In genomic region chr2:52904511-52904910, GRCh38 we compare ENCODE assay signal across 16 cellular contexts.
A peak's percentile ranks its signal among the peaks of the same experiment; 100 is the strongest.
DNase-seq lines count a peak whose midpoint lies in the region; ATAC-seq and TF ChIP-seq lines count a peak whose summit lies in the region.
"Had no signal": no experiment of that assay in that cellular context is flagged by ENCODE, and none has a peak within 500 bp of the region (broad histone marks: within the 10 kb centered on the region; RNA-seq: fewer than 3 reads in every experiment).

No MANE protein-coding gene starts in this region.

- no peaks in the 10 kb centered on the region for H3K36me3 ChIP-seq in IMR-90 (ENCODE audit: control insufficient read depth, insufficient read depth, low read length)
- no peaks in the 10 kb centered on the region for H3K36me3 ChIP-seq in Caco-2 (ENCODE audit: control insufficient read depth, insufficient read depth, low read length)
- no peaks in the 10 kb centered on the region for H3K36me3 ChIP-seq in A673 (ENCODE audit: insufficient read depth, low read length, poor library complexity, severe bottlenecking)
- H3K36me3 ChIP-seq: BE2C, SJCRH30 had no signal

- H4K5ac ChIP-seq in IMR-90 (ENCODE audit: low read depth, low read length), result no peak overlapping the region; the same call in 1 of the 2 replicates

- H4K20me1 ChIP-seq in IMR-90 (ENCODE audit: insufficient read depth, low read length), result no peaks in the 10 kb centered on the region

- H3K79me1 ChIP-seq in IMR-90 (ENCODE audit: low read depth in 1 of 2, low read length in 2 of 2), result no peaks in the 10 kb centered on the region

- dilution Hi-C loops in IMR-90 (cut with HindIII; ENCODE audit: low sequenced_read_pairs, unreplicated experiment), result no loop called here

- no peak for TF ChIP-seq CTCF in IMR-90 (conservative IDR thresholded peaks at IDR 0.05; ENCODE audit: low read depth, low read length)
- TF ChIP-seq CTCF in epithelial cell of esophagus (IDR thresholded peaks at IDR 0.05; ENCODE audit: insufficient read depth, low read depth, low read length, missing control alignments), result no peak
- TF ChIP-seq CTCF in nephron progenitor cell (IDR thresholded peaks at IDR 0.05), result no peak
- TF ChIP-seq CTCF in Caco-2 (IDR thresholded peaks at IDR 0.05; ENCODE audit: insufficient read depth in 1 of 2, low read depth in 1 of 2, low read length in 1 of 2, severe bottlenecking in 1 of 2, unreplicated experiment in 1 of 2), result no peak
- TF ChIP-seq CTCF in A673 (conservative IDR thresholded peaks at IDR 0.05; ENCODE audit: low read depth, low read length), result no peak

- H4K91ac ChIP-seq in IMR-90 (ENCODE audit: insufficient read depth, low read depth, low read length), result no peak overlapping the region

- peak overlapping the region; percentile 53 for H3K27ac Mint-ChIP-seq in nephron progenitor cell
- H3K27ac Mint-ChIP-seq in Caco-2 (ENCODE audit: unreplicated experiment), result no peak overlapping the region
- H3K27ac Mint-ChIP-seq: CD4-positive, alpha-beta memory T cell; GM23338 had no signal

- CTCF ChIA-PET in IMR-90 (lab: Yijun Ruan, JAX), result no interaction called here
- CTCF ChIA-PET in Caco-2 (lab: Charles Lee), result no interaction called here
- CTCF ChIA-PET in A673 (lab: Charles Lee), result no interaction called here

- no peak overlapping the region for H2AK9ac ChIP-seq in IMR-90 (replicated peaks; ENCODE audit: low read depth, low read length, poor library complexity)

- H3K36me3 Mint-ChIP-seq in nephron progenitor cell (ENCODE audit: low read depth) (no peaks in the 10 kb centered on the region), Caco-2 (ENCODE audit: insufficient read depth, unreplicated experiment) (no peaks in the 10 kb centered on the region)
- H3K36me3 Mint-ChIP-seq: CD4-positive, alpha-beta memory T cell had no signal

- POLR2A ChIA-PET in IMR-90 (lab: Charles Lee; ENCODE audit: unreplicated experiment), result no interaction called here
- POLR2A ChIA-PET in Caco-2 (lab: Charles Lee), result no interaction called here
- POLR2A ChIA-PET in A673 (lab: Charles Lee; ENCODE audit: low non-redundant PET), result no interaction called here

- intact Hi-C loops in IMR-90 (cut with micrococcal nuclease) (no loop called here), Caco-2 (cut with micrococcal nuclease; ENCODE audit: unreplicated experiment) (no loop called here), A673 (cut with micrococcal nuclease; ENCODE audit: unreplicated experiment) (no loop called here)

- no peak for TF ChIP-seq RAD21 in IMR-90 (IDR thresholded peaks at IDR 0.05; ENCODE audit: low read length)

- no peak overlapping the region for H2AFZ ChIP-seq in IMR-90 (replicated peaks; ENCODE audit: low read length, poor library complexity)
- H2AFZ ChIP-seq: GM23338 had no signal

- DNase-seq in IMR-90, result peak; percentile 26
- peak; percentile 34 for DNase-seq in NCI-H524 treated with DMSO at 0.1 percent for 48 hours (lab: John Stamatoyannopoulos, UW)
- DNase-seq in epithelial cell of esophagus (ENCODE audit: low read depth), result peak; percentile 7
- DNase-seq in nephron progenitor cell, result no peak
- DNase-seq in Caco-2, result no peak
- no peak for DNase-seq in A673 (ENCODE audit: low spot score)
- DNase-seq: BE2C; CD4-positive, alpha-beta memory T cell; EL; NCI-H1092 treated with DMSO at 0.1 percent for 48 hours; NCI-H187; NCI-H2171 treated with DMSO at 0.1 percent for 48 hours had no signal

- peak overlapping the region; percentile 36; the same call in 1 of the 2 replicates for H3K4me2 ChIP-seq in IMR-90 (ENCODE audit: low read depth, low read length)
- H3K4me2 ChIP-seq: GM23338 had no signal

- H3K27me3 Mint-ChIP-seq in nephron progenitor cell (ENCODE audit: low read depth, poor library complexity), result no peaks in the 10 kb centered on the region
- H3K27me3 Mint-ChIP-seq in Caco-2 (ENCODE audit: insufficient read depth, unreplicated experiment), result peaks cover 3% of the 10 kb centered on the region
- H3K27me3 Mint-ChIP-seq: CD4-positive, alpha-beta memory T cell had no signal

- H3K9me1 ChIP-seq in IMR-90 (ENCODE audit: insufficient read depth, low read length), result no peaks in the 10 kb centered on the region

- no peak overlapping the region for H2BK5ac ChIP-seq in IMR-90 (ENCODE audit: low read depth, low read length, poor library complexity, severe bottlenecking)

- no peak overlapping the region for H4K8ac ChIP-seq in IMR-90 (ENCODE audit: low read depth in 2 of 2, low read length in 2 of 2)

- no peak overlapping the region for H3K14ac ChIP-seq in IMR-90 (replicated peaks; ENCODE audit: low read depth, low read length)

- no peak for TF ChIP-seq POLR2A in IMR-90 (IDR thresholded peaks at IDR 0.05; ENCODE audit: low read depth, low read length)

- peaks cover 26% of the 10 kb centered on the region for H3K9me3 Mint-ChIP-seq in nephron progenitor cell
- H3K9me3 Mint-ChIP-seq in Caco-2 (ENCODE audit: unreplicated experiment), result peaks cover 10% of the 10 kb centered on the region

- H3K4me3 Mint-ChIP-seq in nephron progenitor cell (no peak overlapping the region), Caco-2 (ENCODE audit: unreplicated experiment) (no peak overlapping the region)
- H3K4me3 Mint-ChIP-seq: CD4-positive, alpha-beta memory T cell; GM23338 had no signal

- H3K9me3 ChIP-seq in IMR-90 (ENCODE audit: control insufficient read depth, insufficient read depth, low read length) (peaks cover 2% of the 10 kb centered on the region; the same call in 1 of the 2 replicates), Caco-2 (peaks cover 1% of the 10 kb centered on the region), A673 (ENCODE audit: low read depth, low read length, poor library complexity, severe bottlenecking) (peaks cover 4% of the 10 kb centered on the region)
- H3K9me3 ChIP-seq: BE2C, SJCRH30 had no signal

- peaks cover 11% of the 10 kb centered on the region for H3K4me1 Mint-ChIP-seq in nephron progenitor cell
- H3K4me1 Mint-ChIP-seq in Caco-2 (ENCODE audit: low read depth, unreplicated experiment), result no peaks in the 10 kb centered on the region
- H3K4me1 Mint-ChIP-seq: CD4-positive, alpha-beta memory T cell; GM23338 had no signal

- H3K4me1 ChIP-seq in IMR-90 (ENCODE audit: control insufficient read depth, insufficient read depth, low read length) (no peaks in the 10 kb centered on the region), Caco-2 (no peaks in the 10 kb centered on the region), A673 (ENCODE audit: insufficient read depth, low read length, poor library complexity, severe bottlenecking) (no peaks in the 10 kb centered on the region)
- H3K4me1 ChIP-seq: BE2C, SJCRH30 had no signal

- no peak overlapping the region for H2BK120ac ChIP-seq in IMR-90 (ENCODE audit: low read depth, low read length)

- H3K4me3 ChIP-seq in IMR-90 (ENCODE audit: insufficient read depth, low read depth, low read length), result no peak overlapping the region
- no peak overlapping the region for H3K4me3 ChIP-seq in epithelial cell of esophagus (ENCODE audit: low read length)
- no peak overlapping the region for H3K4me3 ChIP-seq in Caco-2 (ENCODE audit: low read depth, low read length)
- no peak overlapping the region for H3K4me3 ChIP-seq in A673 (ENCODE audit: low read depth, low read length, poor library complexity, severe bottlenecking)
- H3K4me3 ChIP-seq: GM23338, K562, SJCRH30 had no signal

- H2BK20ac ChIP-seq in IMR-90 (ENCODE audit: low read depth, low read length), result no peak overlapping the region

- H3K27ac ChIP-seq in IMR-90 (ENCODE audit: insufficient read depth, low read length) (peak overlapping the region; percentile 40; the same call in 1 of the 2 replicates), A673 (ENCODE audit: low read depth, low read length, poor library complexity, severe bottlenecking) (no peak overlapping the region)
- H3K27ac ChIP-seq: SJCRH30 had no signal

- ATAC-seq in IMR-90 (ENCODE audit: low read depth) (peak; percentile 57), HG02588 (IDR thresholded peaks at IDR 0.05; ENCODE audit: unreplicated experiment) (no peak)
- ATAC-seq: GM23338, K562 had no signal

- BruUV-seq in IMR-90 (replicated peaks; lab: Mats Ljungman, UMichigan), result no TSS peak
- no TSS peak for BruUV-seq in Caco-2 (replicated peaks; lab: Mats Ljungman, UMichigan)
- no TSS peak for BruUV-seq in A673 (replicated peaks; lab: Mats Ljungman, UMichigan)

- no peak overlapping the region for H3K4ac ChIP-seq in IMR-90 (ENCODE audit: low read depth, low read length)

- in situ Hi-C loops in IMR-90 (cut with MboI; ENCODE audit: low sequenced_read_pairs), result no loop called here

- no peak overlapping the region for H3K56ac ChIP-seq in IMR-90 (ENCODE audit: extremely low read depth, insufficient read depth, low read length)

- no peak overlapping the region for H2BK15ac ChIP-seq in IMR-90 (ENCODE audit: low read depth, low read length)

- H3K23ac ChIP-seq in IMR-90 (ENCODE audit: low read depth, low read length), result no peak overlapping the region

- H2AK5ac ChIP-seq in IMR-90 (ENCODE audit: low read depth, low read length), result no peak overlapping the region

- H3K9ac ChIP-seq in IMR-90 (ENCODE audit: low read depth, low read length), result no peak overlapping the region

- peak overlapping the region; percentile 77 for H3K18ac ChIP-seq in IMR-90 (ENCODE audit: low read depth, low read length)

- H3K27me3 ChIP-seq in IMR-90 (ENCODE audit: control insufficient read depth, insufficient read depth, low read length), result no peaks in the 10 kb centered on the region
- H3K27me3 ChIP-seq in Caco-2 (replicated peaks; ENCODE audit: control insufficient read depth, insufficient read depth, low read length), result no peaks in the 10 kb centered on the region
- H3K27me3 ChIP-seq in A673 (replicated peaks; ENCODE audit: insufficient read depth, low read depth, low read length, poor library complexity), result no peaks in the 10 kb centered on the region
- H3K27me3 ChIP-seq: BE2C, SJCRH30 had no signal

TF ChIP-seq in IMR-90, 13 proteins besides CTCF, POLR2A, EP300 and RAD21 (continues in another document):
- TF ChIP-seq FOS (IDR thresholded peaks at IDR 0.05; ENCODE audit: low read depth, low read length) (no peak), RCOR1 (IDR thresholded peaks at IDR 0.05; ENCODE audit: insufficient replicate concordance, low read length) (no peak), MAZ (IDR thresholded peaks at IDR 0.05; ENCODE audit: borderline replicate concordance, low read depth, low read length) (no peak), CHD1 (IDR thresholded peaks at IDR 0.05; ENCODE audit: low read depth, low read length) (no peak), SMC3 (IDR thresholded peaks at IDR 0.05; ENCODE audit: low read depth, low read length) (no peak), MAFK (IDR thresholded peaks at IDR 0.05; ENCODE audit: low read depth, low read length) (no peak), ELK1 (IDR thresholded peaks at IDR 0.05; ENCODE audit: borderline replicate concordance, low read depth, low read length) (no peak)

Comparison
In these comparisons a context has a peak if more than half of its experiments do, and no peak if none do; other contexts are left out.
1. DNase-seq: peak in IMR-90 (single experiment), NCI-H524 treated with DMSO at 0.1 percent for 48 hours (single experiment) and epithelial cell of esophagus (single experiment); none in nephron progenitor cell (single experiment), Caco-2 (0 of 2) and A673 (single experiment).